In the genomic region with DNA sequence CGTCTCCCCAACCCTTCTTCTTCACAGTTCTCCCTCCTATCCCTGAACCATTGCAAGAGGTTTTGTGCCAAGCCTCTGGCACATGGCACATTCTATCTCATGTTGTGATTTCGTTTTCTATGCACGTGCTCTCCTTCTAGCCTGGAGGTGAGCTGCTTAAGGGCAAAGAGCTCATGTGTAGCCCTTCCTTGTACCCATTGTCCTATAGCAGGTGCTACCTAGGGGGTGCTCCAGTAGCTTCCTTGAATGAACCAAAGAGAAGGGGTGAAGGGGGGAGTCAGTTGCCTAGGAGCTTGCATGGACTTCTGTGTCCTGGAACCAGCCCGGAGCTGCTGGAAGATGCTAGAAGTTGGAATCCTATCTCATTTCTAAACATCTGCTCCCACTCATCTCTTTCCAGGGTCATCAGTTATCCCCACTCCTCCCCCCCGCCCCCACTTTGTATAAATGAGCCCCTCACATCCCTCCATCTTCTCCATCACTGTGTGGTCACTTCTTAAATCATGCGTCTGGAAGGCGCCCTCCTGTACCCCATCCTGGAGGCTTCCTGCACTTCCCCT, we compare ENCODE assay signal across 7 cellular contexts. TPM values are rescaled to one million over a fixed set of nuclear protein-coding genes. Genes with fewer than 3 reads are reported as not detected.
A peak's percentile ranks its signal among the peaks of the same experiment; 100 is the strongest.
DNase-seq lines count a peak whose midpoint lies in the region; ATAC-seq and TF ChIP-seq lines count a peak whose summit lies in the region.

No MANE protein-coding gene starts in this region.

- H3K9me3 ChIP-seq in HAP-1 (no peaks in the 10 kb centered on the region), SU-DHL-6 (ENCODE audit: insufficient read depth, low read length) (no peaks in the 10 kb centered on the region)

- H3K79me2 ChIP-seq in SU-DHL-6 (ENCODE audit: insufficient read depth, low read length), result no peaks in the 10 kb centered on the region

- peak overlapping the region; percentile 29 for H3K4me2 ChIP-seq in SU-DHL-6 (ENCODE audit: low read depth, low read length, poor library complexity, severe bottlenecking)

- no peaks in the 10 kb centered on the region for H3F3A ChIP-seq in SU-DHL-6 (ENCODE audit: insufficient read depth)

- no peak overlapping the region for H3K9ac ChIP-seq in SU-DHL-6 (ENCODE audit: low read length)

- H3K4me3 ChIP-seq in HAP-1 (peak overlapping the region; percentile 51), SU-DHL-6 (ENCODE audit: insufficient read depth, low read length, poor library complexity, severe bottlenecking) (no peak overlapping the region), foreskin fibroblast (ENCODE audit: low read depth in 1 of 2, low read length in 2 of 2) (peak overlapping the region; percentile 75 to 78), skin epidermis (peak overlapping the region; percentile 55 to 93 (median 79))

- no peak for DNase-seq in HAP-1 (ENCODE audit: low spot score in 2 of 2)
- no peak for DNase-seq in foreskin fibroblast
- DNase-seq in cerebellum (ENCODE audit: low spot score), result no peak
- no peak for DNase-seq in AG08396 (ENCODE audit: low spot score)

- H3K36me3 ChIP-seq in HAP-1 (replicated peaks), result no peaks in the 10 kb centered on the region
- H3K36me3 ChIP-seq in SU-DHL-6 (ENCODE audit: low read length), result no peaks in the 10 kb centered on the region

- H3K27me3 ChIP-seq in HAP-1 (ENCODE audit: low read depth) (0 out of 2 replicates have a peak, but pooled peaks cover 5% of the 10 kb centered on the region), SU-DHL-6 (ENCODE audit: low read length) (no peaks in the 10 kb centered on the region)

- H2AFZ ChIP-seq in SU-DHL-6 (ENCODE audit: low read depth, low read length, severe bottlenecking), result no peak overlapping the region

- TF ChIP-seq CTCF in SU-DHL-6 (IDR thresholded peaks at IDR 0.05; ENCODE audit: insufficient read depth, low read length, poor library complexity, severe bottlenecking), result no peak
- no peak for TF ChIP-seq CTCF in foreskin fibroblast (IDR thresholded peaks at IDR 0.05; ENCODE audit: low read depth, low read length)

- H3K27ac ChIP-seq in SU-DHL-6 (ENCODE audit: low read depth, low read length) (no peak overlapping the region), skin epidermis (peak overlapping the region in 12 of 21 experiments; percentile 1 to 93 (median 82))

- in situ Hi-C loops in HAP-1 (cut with MboI; ENCODE audit: low sequenced_read_pairs), result no loop called here

- ATAC-seq in HG03025 (IDR thresholded peaks at IDR 0.05; ENCODE audit: low FRiP score, unreplicated experiment), result no peak

- H3K9me2 ChIP-seq in SU-DHL-6 (replicated peaks; ENCODE audit: insufficient read depth, low read length), result no peaks in the 10 kb centered on the region

- H4K20me1 ChIP-seq in SU-DHL-6 (ENCODE audit: low read depth, low read length), result no peaks in the 10 kb centered on the region

- peaks cover 10% of the 10 kb centered on the region; the same call in 1 of the 2 replicates for H3K4me1 ChIP-seq in HAP-1

RNA-seq across cellular contexts. Expression of gene DISC1, which starts 0.5 kb away (rescaled TPM):
- total RNA-seq in cerebellum, result 25.5 TPM
